ENCODE assay signal across 11 cellular contexts in genomic region chr2:197615033-197615652, GRCh38.
A peak's percentile ranks its signal among the peaks of the same experiment; 100 is the strongest.
DNase-seq lines count a peak whose midpoint lies in the region; ATAC-seq and TF ChIP-seq lines count a peak whose summit lies in the region.
"Had no signal": no experiment of that assay in that cellular context is flagged by ENCODE, and none has a peak within 500 bp of the region (broad histone marks: within the 10 kb centered on the region; RNA-seq: fewer than 3 reads in every experiment).

No MANE protein-coding gene starts in this region.

- peak overlapping the region; percentile 70 for H2AFZ ChIP-seq in mammary epithelial cell (ENCODE audit: low read depth, low read length)

- no peaks in the 10 kb centered on the region for H3K9me3 ChIP-seq in mammary epithelial cell (replicated peaks; ENCODE audit: insufficient read depth, low read length)

- H3K4me2 ChIP-seq in mammary epithelial cell (ENCODE audit: insufficient read depth, low read depth, low read length) = peak overlapping the region; percentile 3

- H3K9ac ChIP-seq in mammary epithelial cell (ENCODE audit: insufficient read depth, low read length) = no peak overlapping the region

- no TSS peak for BruUV-seq in mammary epithelial cell (replicated peaks; lab: Mats Ljungman, UMichigan)

- peak; percentile 69 to 95 for TF ChIP-seq CTCF in mammary epithelial cell (conservative IDR thresholded peaks at IDR 0.05 in 1 of 2, IDR thresholded peaks at IDR 0.05 in 1 of 2; ENCODE audit: extremely low read depth in 1 of 2, insufficient read depth in 1 of 2, low read depth in 1 of 2, low read length in 2 of 2)

- in situ Hi-C loops in mammary epithelial cell (cut with MboI; ENCODE audit: low sequenced_read_pairs in 2 of 2) = no loop called here

- WGBS in mammary epithelial cell (ENCODE audit: low coverage, missing lambda C conversion rate) = 19% methylated on average over 3 of the region's 3 CpGs

- H3K79me2 ChIP-seq in mammary epithelial cell (ENCODE audit: insufficient read depth, low read length) = no peaks in the 10 kb centered on the region

- no peak overlapping the region for H3K27ac ChIP-seq in mammary epithelial cell (ENCODE audit: insufficient read depth, low read depth, low read length)

- intact Hi-C loops in mammary epithelial cell (cut with micrococcal nuclease) = loop anchor here (1.0 to 10.0 kb wide), 5 partner anchors 99 to 410 kb away; partner anchors contain the start of genes COQ10B, HSPE1, MOB4 and SF3B1

- DNase-seq in HuH-7.5 (ENCODE audit: low spot score) (peak; percentile 29), mammary epithelial cell (peak; percentile 80), renal cortical epithelial cell (ENCODE audit: low read depth) (peak; percentile 30), KG1 (lab: John Stamatoyannopoulos, UW) (no peak), cerebellum (ENCODE audit: low spot score) (no peak)
- DNase-seq: activated CD4-positive, alpha-beta memory T cell treated with anti-CD3 and anti-CD28 coated beads, Interleukin-2, amount 10 ng/mL, durations not matched to agents 7 days and 5 days; stimulated activated naive CD4-positive, alpha-beta T cell treated with Interleukin-2 at 50 U/mL for 16 hours had no signal

- H4K20me1 ChIP-seq in mammary epithelial cell (ENCODE audit: insufficient read depth, low read length) = no peaks in the 10 kb centered on the region

- CTCF ChIA-PET in mammary epithelial cell (lab: Charles Lee; ENCODE audit: low non-redundant PET) = interaction anchor here (0.5 kb wide), 1 partner anchor 30 kb away, joined by 8 read pairs; no protein-coding TSS in a partner anchor

- no peak overlapping the region for H3K4me3 ChIP-seq in mammary epithelial cell (replicated peaks in 1 of 3; ENCODE audit: insufficient read depth in 1 of 3, low read depth in 2 of 3, low read length in 3 of 3)
- H3K4me3 ChIP-seq: skin epidermis had no signal

- ATAC-seq in GM18511 (IDR thresholded peaks at IDR 0.05; ENCODE audit: unreplicated experiment) (peak; percentile 77), HG02981 (IDR thresholded peaks at IDR 0.05; ENCODE audit: unreplicated experiment) (no peak), GM18867 (IDR thresholded peaks at IDR 0.05; ENCODE audit: unreplicated experiment) (no peak)

- peaks cover 15% of the 10 kb centered on the region for H3K4me1 ChIP-seq in mammary epithelial cell (ENCODE audit: insufficient read depth, low read length)

- no peaks in the 10 kb centered on the region for H3K27me3 ChIP-seq in mammary epithelial cell (ENCODE audit: insufficient read depth, low read length)

- H3K36me3 ChIP-seq in mammary epithelial cell (ENCODE audit: insufficient read depth, low read length) = no peaks in the 10 kb centered on the region

- dilution Hi-C loops in mammary epithelial cell (cut with HindIII; ENCODE audit: low sequenced_read_pairs) = no loop called here

Comparison
In these comparisons a context has a peak if more than half of its experiments do, and no peak if none do; other contexts are left out.
1. DNase-seq: peak in HuH-7.5 (single experiment), mammary epithelial cell (single experiment) and renal cortical epithelial cell (single experiment); none in KG1 (single experiment) and cerebellum (single experiment).